In genomic region chr5:845031-845675, GRCh38 we compare ENCODE assay signal across 9 cellular contexts. TPM values are rescaled to one million over a fixed set of nuclear protein-coding genes. Genes with fewer than 3 reads are reported as not detected.
DNase-seq lines count a peak whose midpoint lies in the region; ATAC-seq and TF ChIP-seq lines count a peak whose summit lies in the region.
"Not testable (repeated sequence)": the region's sequence is repeated elsewhere in the genome, so short reads cannot be mapped to it uniquely, and the experiment has no call there.
"Had no signal": no experiment of that assay in that cellular context is flagged by ENCODE, and none has a peak within 500 bp of the region (broad histone marks: within the 10 kb centered on the region; RNA-seq: fewer than 3 reads in every experiment).

No MANE protein-coding gene starts in this region.

- TF ChIP-seq CTCF in CD14-positive monocyte (IDR thresholded peaks at IDR 0.05); RWPE2 (IDR thresholded peaks at IDR 0.05; ENCODE audit: poor library complexity, severe bottlenecking); right atrium auricular region (IDR thresholded peaks at IDR 0.05); lower lobe of right lung (IDR thresholded peaks at IDR 0.05); transverse colon (IDR thresholded peaks at IDR 0.05): not testable (repeated sequence)

- WGBS in transverse colon (ENCODE audit: low coverage in 1 of 2), 2 donors = 87 to 95% methylated on average over 7 to 16 of the region's 21 CpGs

- H3K27ac ChIP-seq in RWPE2 (ENCODE audit: poor library complexity, severe bottlenecking); right atrium auricular region; lower lobe of right lung; transverse colon: not testable (repeated sequence)

- in situ Hi-C loops in transverse colon (cut with MboI; ENCODE audit: low pct_ligation_motif_present in 1 of 4, low pct_unique_long_range_greater_than_20kb in 1 of 4, low sequenced_read_pairs in 3 of 4) = not testable (repeated sequence)

- not testable (repeated sequence) for H3K27me3 Mint-ChIP-seq in CD14-positive monocyte (ENCODE audit: low read depth in 3 of 3)

- H3K4me3 ChIP-seq in RWPE2 (ENCODE audit: severe bottlenecking); right atrium auricular region; lower lobe of right lung; transverse colon: not testable (repeated sequence)

- DNase-seq in CD14-positive monocyte (ENCODE audit: low spot score) (peak; percentile 38), RWPE2 (ENCODE audit: low spot score) (peak; percentile 54), ecto neural progenitor cell (ENCODE audit: low spot score) (peak; percentile 68), right atrium auricular region (ENCODE audit: low spot score) (peak; percentile 55), lower lobe of right lung (peak; percentile 40), posterior vena cava (ENCODE audit: low spot score) (peak; percentile 82), transverse colon (peak; percentile 7)
- DNase-seq in activated effector memory CD4-positive, alpha-beta T cell treated with anti-CD3 and anti-CD28 coated beads, Interleukin-2, amount 50 U/mL, for 16 hours = peak; percentile 52

- H3K27ac Mint-ChIP-seq in CD14-positive monocyte = not testable (repeated sequence)

- not testable (repeated sequence) for TF ChIP-seq POLR2A in transverse colon (IDR thresholded peaks at IDR 0.05)

- intact Hi-C loops in CD14-positive monocyte (cut with micrococcal nuclease); lower lobe of right lung (cut with DNase I); posterior vena cava (cut with DNase I); transverse colon (cut with DNase I; ENCODE audit: low total_unique reads): not testable (repeated sequence)

- H3K36me3 Mint-ChIP-seq in CD14-positive monocyte = not testable (repeated sequence)

- H3K4me1 Mint-ChIP-seq in CD14-positive monocyte = not testable (repeated sequence)

- ATAC-seq in RWPE2 (ENCODE audit: low read depth); lower lobe of right lung: not testable (repeated sequence)

- H3K9me3 Mint-ChIP-seq in CD14-positive monocyte = not testable (repeated sequence)

- not testable (repeated sequence) for H3K4me1 ChIP-seq in RWPE2 (ENCODE audit: insufficient read depth, poor library complexity, severe bottlenecking); right atrium auricular region; lower lobe of right lung; transverse colon

- TF ChIP-seq EP300 in transverse colon (IDR thresholded peaks at IDR 0.05; ENCODE audit: low read depth) = not testable (repeated sequence)

- H3K36me3 ChIP-seq in RWPE2 (ENCODE audit: low read depth); right atrium auricular region; lower lobe of right lung; transverse colon: not testable (repeated sequence)

- not testable (repeated sequence) for H3K27me3 ChIP-seq in RWPE2 (ENCODE audit: insufficient read depth, poor library complexity, severe bottlenecking); right atrium auricular region; lower lobe of right lung (ENCODE audit: low read depth); transverse colon

- not testable (repeated sequence) for H3K9me3 ChIP-seq in RWPE2 (ENCODE audit: severe bottlenecking); right atrium auricular region; lower lobe of right lung; transverse colon

- H3K4me3 Mint-ChIP-seq in CD14-positive monocyte = not testable (repeated sequence)

RNA-seq across cellular contexts. Expression of gene ZDHHC11, which starts 5.6 kb away (rescaled TPM):
- not detected for polyA plus RNA-seq in CD14-positive monocyte
- total RNA-seq in right atrium auricular region (10 to 100 TPM; 10.8 to 16.2 TPM), lower lobe of right lung (28.7 TPM), posterior vena cava (10 to 100 TPM in 1 of 2 donors, 1 to 10 TPM in 1; 8.9 to 29.1 TPM), transverse colon (10 to 100 TPM in 2 of 4 donors, 1 to 10 TPM in 2; 1.2 to 15.0 (median 10.6) TPM)
- polyA plus RNA-seq: CD8-positive, alpha-beta memory T cell had no signal

RNA-seq across cellular contexts. Expression of gene BRD9, which starts 47.4 kb away (rescaled TPM):
- polyA plus RNA-seq in CD14-positive monocyte = 1 to 10 TPM; 5.3 to 9.3 TPM
- 10 to 100 TPM; 15.0 to 16.1 TPM for total RNA-seq in right atrium auricular region
- total RNA-seq in lower lobe of right lung = 37.7 TPM
- 10 to 100 TPM; 28.6 to 36.0 TPM for total RNA-seq in posterior vena cava
- total RNA-seq in transverse colon = 10 to 100 TPM; 29.6 to 91.3 (median 37.9) TPM

RNA-seq across cellular contexts. Expression of gene TRIP13, which starts 47.5 kb away (rescaled TPM):
- 1 to 10 TPM in 1 of 2 donors, not detected in 1; 1.2 TPM for polyA plus RNA-seq in CD14-positive monocyte
- under 1 TPM; 0.20 to 0.93 TPM for total RNA-seq in right atrium auricular region
- 1.0 TPM for total RNA-seq in lower lobe of right lung
- total RNA-seq in posterior vena cava = 1 to 10 TPM in 1 of 2 donors, under 1 TPM in 1; 0.95 to 1.6 TPM
- 1 to 10 TPM in 2 of 4 donors, under 1 TPM in 1, not detected in 1; 0.41 to 4.1 (median 2.2) TPM for total RNA-seq in transverse colon

Comparison
In these comparisons a context has a peak if more than half of its experiments do, and no peak if none do; other contexts are left out.
1. DNase-seq: peak in every context shown above with its lines; median percentile 82 in posterior vena cava; 68 in ecto neural progenitor cell; 55 in right atrium auricular region; 54 in RWPE2; 52 in activated effector memory CD4-positive, alpha-beta T cell treated with anti-CD3 and anti-CD28 coated beads, Interleukin-2, amount 50 U/mL, for 16 hours; 40 in lower lobe of right lung; 38 in CD14-positive monocyte; 7 in transverse colon.